Comparison of ENCODE assay signal across 1 cellular context in genomic region chr9:18487620-18488019, GRCh38.
TF ChIP-seq lines count a peak whose summit lies in the region.

No MANE protein-coding gene starts in this region.

TF ChIP-seq in IMR-90, 13 proteins besides CTCF, POLR2A, EP300 and RAD21:
- TF ChIP-seq BHLHE40 (IDR thresholded peaks at IDR 0.05; ENCODE audit: low read depth, low read length) = no peak
- no peak for TF ChIP-seq MAZ (IDR thresholded peaks at IDR 0.05; ENCODE audit: borderline replicate concordance, low read depth, low read length)
